In genomic region chr3:18559323-18559972, GRCh38 we compare ENCODE assay signal across 8 cellular contexts.
A peak's percentile ranks its signal among the peaks of the same experiment; 100 is the strongest.
DNase-seq lines count a peak whose midpoint lies in the region; ATAC-seq and TF ChIP-seq lines count a peak whose summit lies in the region.

No MANE protein-coding gene starts in this region.

- no peaks in the 10 kb centered on the region for H3K27me3 Mint-ChIP-seq in activated CD4-positive, alpha-beta T cell treated with anti-CD3 and anti-CD28 coated beads, Interleukin-2, amount 10 ng/mL, durations not matched to agents 24 days and 14 days
- H3K27me3 Mint-ChIP-seq in natural killer cell treated with Interleukin-12 subunit alpha and Interleukin-12 subunit beta and Interleukin-15 and Interleukin-18, amount 100 ng/mL, for 72 hours, result no peaks in the 10 kb centered on the region

- peak; percentile 75 for ATAC-seq in HG02885 (IDR thresholded peaks at IDR 0.05; ENCODE audit: poor library complexity, unreplicated experiment)
- ATAC-seq in natural killer cell treated with Interleukin-12 subunit alpha and Interleukin-12 subunit beta and Interleukin-15 and Interleukin-18, amount 100 ng/mL, for 72 hours, result peak; percentile 33 to 46

- TF ChIP-seq CTCF in epithelial cell of proximal tubule (conservative IDR thresholded peaks at IDR 0.05; ENCODE audit: low read depth, low read length), result peak; percentile 86

- peak overlapping the region; percentile 97 for H3K27ac Mint-ChIP-seq in activated CD4-positive, alpha-beta T cell treated with anti-CD3 and anti-CD28 coated beads, Interleukin-2, amount 10 ng/mL, durations not matched to agents 24 days and 14 days
- H3K27ac Mint-ChIP-seq in natural killer cell treated with Interleukin-12 subunit alpha and Interleukin-12 subunit beta and Interleukin-15 and Interleukin-18, amount 100 ng/mL, for 72 hours, result peak overlapping the region; percentile 96 to 99

- peaks cover 65% of the 10 kb centered on the region for H3K4me1 Mint-ChIP-seq in activated CD4-positive, alpha-beta T cell treated with anti-CD3 and anti-CD28 coated beads, Interleukin-2, amount 10 ng/mL, durations not matched to agents 24 days and 14 days
- H3K4me1 Mint-ChIP-seq in natural killer cell treated with Interleukin-12 subunit alpha and Interleukin-12 subunit beta and Interleukin-15 and Interleukin-18, amount 100 ng/mL, for 72 hours (ENCODE audit: low read depth in 2 of 2), result peaks cover 62 to 65% of the 10 kb centered on the region in 2 donors

- intact Hi-C loops in activated CD4-positive, alpha-beta T cell treated with anti-CD3 and anti-CD28 coated beads, Interleukin-2, amount 10 ng/mL, durations not matched to agents 24 days and 14 days (cut with micrococcal nuclease), result loop anchor here (1.0 to 5.0 kb wide), 4 partner anchors 38 to 429 kb away; no protein-coding TSS in a partner anchor

- H3K4me3 Mint-ChIP-seq in activated CD4-positive, alpha-beta T cell treated with anti-CD3 and anti-CD28 coated beads, Interleukin-2, amount 10 ng/mL, durations not matched to agents 24 days and 14 days, result peak overlapping the region; percentile 64
- peak overlapping the region; percentile 81 for H3K4me3 Mint-ChIP-seq in natural killer cell treated with Interleukin-12 subunit alpha and Interleukin-12 subunit beta and Interleukin-15 and Interleukin-18, amount 100 ng/mL, for 72 hours

- DNase-seq in NCI-H2107 treated with DMSO at 0.1 percent for 48 hours (lab: John Stamatoyannopoulos, UW; ENCODE audit: unreplicated experiment) (peak; percentile 59), NCI-H2107 (lab: John Stamatoyannopoulos, UW) (no peak), NCI-H2227 treated with DMSO at 0.1 percent for 48 hours (lab: John Stamatoyannopoulos, UW) (peak; percentile 1), epithelial cell of proximal tubule (ENCODE audit: low read depth) (peak; percentile 18), glomerular visceral epithelial cell (ENCODE audit: extremely low spot score) (no peak)
- peak; percentile 80 for DNase-seq in activated CD4-positive, alpha-beta T cell treated with anti-CD3 and anti-CD28 coated beads, Interleukin-2, amount 10 ng/mL, durations not matched to agents 24 days and 14 days
- peak; percentile 68 for DNase-seq in natural killer cell treated with Interleukin-12 subunit alpha and Interleukin-12 subunit beta and Interleukin-15 and Interleukin-18, amount 100 ng/mL, for 72 hours (ENCODE audit: low spot score)

- H3K4me3 ChIP-seq in epithelial cell of proximal tubule (ENCODE audit: low read depth, low read length), result no peak overlapping the region

- H3K36me3 Mint-ChIP-seq in activated CD4-positive, alpha-beta T cell treated with anti-CD3 and anti-CD28 coated beads, Interleukin-2, amount 10 ng/mL, durations not matched to agents 24 days and 14 days (ENCODE audit: low read depth), result peaks cover 22% of the 10 kb centered on the region
- H3K36me3 Mint-ChIP-seq in natural killer cell treated with Interleukin-12 subunit alpha and Interleukin-12 subunit beta and Interleukin-15 and Interleukin-18, amount 100 ng/mL, for 72 hours, result peaks cover 30% of the 10 kb centered on the region

- peaks cover 22% of the 10 kb centered on the region for H3K9me3 Mint-ChIP-seq in activated CD4-positive, alpha-beta T cell treated with anti-CD3 and anti-CD28 coated beads, Interleukin-2, amount 10 ng/mL, durations not matched to agents 24 days and 14 days
- H3K9me3 Mint-ChIP-seq in natural killer cell treated with Interleukin-12 subunit alpha and Interleukin-12 subunit beta and Interleukin-15 and Interleukin-18, amount 100 ng/mL, for 72 hours, result peaks cover 8% of the 10 kb centered on the region

Comparison
In these comparisons a context has a peak if more than half of its experiments do, and no peak if none do; other contexts are left out.
1. DNase-seq: peak in NCI-H2107 treated with DMSO at 0.1 percent for 48 hours (single experiment), NCI-H2227 treated with DMSO at 0.1 percent for 48 hours (single experiment), activated CD4-positive, alpha-beta T cell treated with anti-CD3 and anti-CD28 coated beads, Interleukin-2, amount 10 ng/mL, durations not matched to agents 24 days and 14 days (single experiment), epithelial cell of proximal tubule (single experiment) and natural killer cell treated with Interleukin-12 subunit alpha and Interleukin-12 subunit beta and Interleukin-15 and Interleukin-18, amount 100 ng/mL, for 72 hours (single experiment); none in NCI-H2107 (single experiment) and glomerular visceral epithelial cell (single experiment).